Comparison of ENCODE assay signal across 23 cellular contexts in the genomic region with DNA sequence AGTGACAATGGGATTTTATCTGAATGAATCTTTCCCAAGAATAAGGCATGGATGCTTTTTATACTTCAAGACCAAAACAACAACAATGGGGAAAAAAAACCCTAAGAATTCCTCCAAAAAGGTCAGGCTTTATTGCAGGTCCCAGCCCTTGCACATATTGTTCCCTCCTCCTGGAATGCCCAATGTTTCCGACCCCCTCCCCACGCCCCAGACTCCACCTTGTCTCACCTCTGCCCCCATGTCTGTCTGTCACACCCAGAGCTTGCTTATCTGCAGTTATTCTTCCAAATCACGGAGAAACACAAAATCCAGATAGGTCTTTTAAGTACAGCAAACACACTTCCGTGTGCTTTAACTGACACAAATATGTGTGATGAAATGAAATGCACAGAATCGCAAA.
"Had no signal": no experiment of that assay in that cellular context is flagged by ENCODE, and none has a peak within 500 bp of the region (broad histone marks: within the 10 kb centered on the region; RNA-seq: fewer than 3 reads in every experiment).

No MANE protein-coding gene starts in this region.

- H3K27ac Mint-ChIP-seq: activated B cell treated with CpG ODN at 0.5 μM for 24 hours; activated naive CD8-positive, alpha-beta T cell treated with anti-CD3 and anti-CD28 coated beads, Interleukin-2, amount 10 ng/mL, durations not matched to agents 7 days and 5 days; nephron; stimulated activated naive CD8-positive, alpha-beta T cell treated with anti-CD3 and anti-CD28 coated beads, Interleukin-15, Interleukin-2, amounts not matched to agents 100 ng/mL and 50 ng/mL, for 24 hours; T-cell had no signal

- H3K27me3 Mint-ChIP-seq: activated B cell treated with CpG ODN at 0.5 μM for 24 hours; activated naive CD8-positive, alpha-beta T cell treated with anti-CD3 and anti-CD28 coated beads, Interleukin-2, amount 10 ng/mL, durations not matched to agents 7 days and 5 days; stimulated activated naive CD8-positive, alpha-beta T cell treated with anti-CD3 and anti-CD28 coated beads, Interleukin-15, Interleukin-2, amounts not matched to agents 100 ng/mL and 50 ng/mL, for 24 hours; T-cell had no signal

- H3K27ac ChIP-seq: brain microvascular endothelial cell, transverse colon, vagina had no signal

- ATAC-seq: T-cell had no signal

- H3K4me3 ChIP-seq: esophagus squamous epithelium, lung, transverse colon, vagina had no signal

- DNase-seq: activated B cell treated with CpG ODN at 0.5 μM for 24 hours; activated CD4-positive, alpha-beta T cell treated with anti-CD3 and anti-CD28 coated beads for 48 hours; activated CD8-positive, alpha-beta memory T cell treated with anti-CD3 and anti-CD28 coated beads for 24 hours; activated CD8-positive, alpha-beta memory T cell treated with anti-CD3 and anti-CD28 coated beads, Interleukin-2, amount 50 U/mL, for 48 hours; activated gamma-delta T cell; activated naive CD8-positive, alpha-beta T cell treated with anti-CD3 and anti-CD28 coated beads, Interleukin-2, amount 10 ng/mL, durations not matched to agents 7 days and 5 days; activated T-cell treated with anti-CD3 and anti-CD28 coated beads, Interleukin-2, amount 50 U/mL, for 48 hours; anterior cingulate cortex; brain microvascular endothelial cell; cortex of kidney; effector CD4-positive, alpha-beta T cell; esophagus squamous epithelium; midbrain; nucleus accumbens; SK-N-SH; stimulated activated CD4-positive, alpha-beta T cell treated with anti-CD3 and anti-CD28 coated beads, Interleukin-2, amount 100 ng/mL, for 24 hours; T-cell; T-helper 9 cell; transverse colon had no signal

- H3K36me3 ChIP-seq: brain microvascular endothelial cell, esophagus squamous epithelium, transverse colon, vagina had no signal

- H3K27me3 ChIP-seq: brain microvascular endothelial cell, esophagus squamous epithelium, transverse colon, vagina had no signal

- H3K9me3 ChIP-seq: esophagus squamous epithelium, transverse colon, vagina had no signal

- H3K4me3 Mint-ChIP-seq: activated B cell treated with CpG ODN at 0.5 μM for 24 hours; activated naive CD8-positive, alpha-beta T cell treated with anti-CD3 and anti-CD28 coated beads, Interleukin-2, amount 10 ng/mL, durations not matched to agents 7 days and 5 days; nephron; stimulated activated naive CD8-positive, alpha-beta T cell treated with anti-CD3 and anti-CD28 coated beads, Interleukin-15, Interleukin-2, amounts not matched to agents 100 ng/mL and 50 ng/mL, for 24 hours; T-cell had no signal

- H3K9me3 Mint-ChIP-seq: nephron had no signal
